Comparison of ENCODE assay signal across 8 cellular contexts in genomic region chr2:143397886-143398614, GRCh38.
A peak's percentile ranks its signal among the peaks of the same experiment; 100 is the strongest.
DNase-seq lines count a peak whose midpoint lies in the region; ATAC-seq, FAIRE-seq and TF ChIP-seq lines count a peak whose summit lies in the region.

No MANE protein-coding gene starts in this region.

- no peaks in the 10 kb centered on the region for H3K27me3 Mint-ChIP-seq in naive thymus-derived CD4-positive, alpha-beta T cell

- peaks cover 0 to 32% (median 9%) of the 10 kb centered on the region in 5 donors for H3K36me3 Mint-ChIP-seq in naive thymus-derived CD4-positive, alpha-beta T cell

- no peak overlapping the region for H3K4me3 ChIP-seq in pancreas
- H3K4me3 ChIP-seq in naive thymus-derived CD4-positive, alpha-beta T cell (ENCODE audit: low read length) = no peak overlapping the region

- DNase-seq in NCI-H345 (lab: John Stamatoyannopoulos, UW) (peak; percentile 17), NCI-H345 treated with DMSO at 0.1 percent for 48 hours (lab: John Stamatoyannopoulos, UW; ENCODE audit: unreplicated experiment) (no peak), renal cortical epithelial cell (ENCODE audit: low read depth) (peak; percentile 44), pancreas (no peak)
- no peak for DNase-seq in naive thymus-derived CD4-positive, alpha-beta T cell
- DNase-seq in activated CD4-positive, CD25-positive, alpha-beta regulatory T cell treated with anti-CD3 and anti-CD28 coated beads, Interleukin-2, amount 50 U/mL, for 72 hours = no peak

- CTCF ChIA-PET in naive thymus-derived CD4-positive, alpha-beta T cell (lab: Charles Lee) = no interaction called here

- ATAC-seq in HG02571 (IDR thresholded peaks at IDR 0.05; ENCODE audit: unreplicated experiment) = peak; percentile 71
- ATAC-seq in SK-N-SH treated with all-trans-retinoic acid at 6 μM for 48 hours = peak; percentile 95
- ATAC-seq in pancreas = no peak
- no peak for ATAC-seq in naive thymus-derived CD4-positive, alpha-beta T cell

- TF ChIP-seq CTCF in pancreas (IDR thresholded peaks at IDR 0.05) = no peak

- H3K27ac ChIP-seq in pancreas = no peak overlapping the region
- H3K27ac ChIP-seq in naive thymus-derived CD4-positive, alpha-beta T cell (ENCODE audit: low read depth, low read length) = no peak overlapping the region

- POLR2A ChIA-PET in naive thymus-derived CD4-positive, alpha-beta T cell (lab: Charles Lee) = no interaction called here

- H3K36me3 ChIP-seq in pancreas = no peaks in the 10 kb centered on the region
- no peaks in the 10 kb centered on the region for H3K36me3 ChIP-seq in naive thymus-derived CD4-positive, alpha-beta T cell (ENCODE audit: control insufficient read depth in 2 of 3, insufficient read depth in 3 of 3, low read length in 3 of 3)

- intact Hi-C loops in pancreas (cut with DNase I) = no loop called here
- intact Hi-C loops in naive thymus-derived CD4-positive, alpha-beta T cell (cut with micrococcal nuclease) = no loop called here

- peak overlapping the region in 3 of 9 donors; percentile 45 to 67 (median 47) for H3K27ac Mint-ChIP-seq in naive thymus-derived CD4-positive, alpha-beta T cell

- H3K9me3 ChIP-seq in pancreas = no peaks in the 10 kb centered on the region
- no peaks in the 10 kb centered on the region for H3K9me3 ChIP-seq in naive thymus-derived CD4-positive, alpha-beta T cell (ENCODE audit: control insufficient read depth in 2 of 3, low read length in 3 of 3)

- FAIRE-seq in pancreas (lab: Jason Lieb, UNC) = no peak

- WGBS in pancreas, 2 donors = 64 to 81% methylated on average over 3 of the region's 3 CpGs

- H3K9me3 Mint-ChIP-seq in naive thymus-derived CD4-positive, alpha-beta T cell = no peaks in the 10 kb centered on the region

- no peak overlapping the region for H3K4me3 Mint-ChIP-seq in naive thymus-derived CD4-positive, alpha-beta T cell

- H3K4me1 Mint-ChIP-seq in naive thymus-derived CD4-positive, alpha-beta T cell = peaks cover 16 to 76% (median 60%) of the 10 kb centered on the region in 7 donors

- H3K4me1 ChIP-seq in pancreas = no peaks in the 10 kb centered on the region
- H3K4me1 ChIP-seq in naive thymus-derived CD4-positive, alpha-beta T cell (ENCODE audit: control insufficient read depth in 2 of 2, insufficient read depth in 2 of 2, low read length in 2 of 2) = no peaks in the 10 kb centered on the region

- H3K27me3 ChIP-seq in pancreas = no peaks in the 10 kb centered on the region
- no peaks in the 10 kb centered on the region for H3K27me3 ChIP-seq in naive thymus-derived CD4-positive, alpha-beta T cell (ENCODE audit: control insufficient read depth in 2 of 2, insufficient read depth in 2 of 2, low read length in 2 of 2)

TF ChIP-seq in SK-N-SH treated with all-trans-retinoic acid at 6 μM for 48 hours, 23 proteins besides CTCF, POLR2A, EP300 and RAD21:
- TF ChIP-seq ZC3H10 (CRISPR knock-in tag; IDR thresholded peaks at IDR 0.05) = no peak
- TF ChIP-seq CREB5 (CRISPR knock-in tag; IDR thresholded peaks at IDR 0.05; ENCODE audit: low read depth) = no peak
- TF ChIP-seq ESRRG (CRISPR knock-in tag; IDR thresholded peaks at IDR 0.05) = no peak
- TF ChIP-seq GLIS3 (CRISPR knock-in tag; IDR thresholded peaks at IDR 0.05) = no peak
- TF ChIP-seq PPARA (CRISPR knock-in tag; IDR thresholded peaks at IDR 0.05; ENCODE audit: borderline replicate concordance) = no peak
- no peak for TF ChIP-seq SNAI2 (CRISPR knock-in tag; IDR thresholded peaks at IDR 0.05)
- no peak for TF ChIP-seq PATZ1 (CRISPR knock-in tag; IDR thresholded peaks at IDR 0.05; ENCODE audit: borderline replicate concordance)

Comparison
In these comparisons a context has a peak if more than half of its experiments do, and no peak if none do; other contexts are left out.
1. DNase-seq: peak in NCI-H345 (single experiment) and renal cortical epithelial cell (single experiment); none in NCI-H345 treated with DMSO at 0.1 percent for 48 hours (single experiment), pancreas (0 of 6), naive thymus-derived CD4-positive, alpha-beta T cell (0 of 9) and activated CD4-positive, CD25-positive, alpha-beta regulatory T cell treated with anti-CD3 and anti-CD28 coated beads, Interleukin-2, amount 50 U/mL, for 72 hours (single experiment).
2. ATAC-seq: peak in HG02571 (single experiment) and SK-N-SH treated with all-trans-retinoic acid at 6 μM for 48 hours (single experiment); none in pancreas (0 of 4) and naive thymus-derived CD4-positive, alpha-beta T cell (single experiment).